In the genomic region with DNA sequence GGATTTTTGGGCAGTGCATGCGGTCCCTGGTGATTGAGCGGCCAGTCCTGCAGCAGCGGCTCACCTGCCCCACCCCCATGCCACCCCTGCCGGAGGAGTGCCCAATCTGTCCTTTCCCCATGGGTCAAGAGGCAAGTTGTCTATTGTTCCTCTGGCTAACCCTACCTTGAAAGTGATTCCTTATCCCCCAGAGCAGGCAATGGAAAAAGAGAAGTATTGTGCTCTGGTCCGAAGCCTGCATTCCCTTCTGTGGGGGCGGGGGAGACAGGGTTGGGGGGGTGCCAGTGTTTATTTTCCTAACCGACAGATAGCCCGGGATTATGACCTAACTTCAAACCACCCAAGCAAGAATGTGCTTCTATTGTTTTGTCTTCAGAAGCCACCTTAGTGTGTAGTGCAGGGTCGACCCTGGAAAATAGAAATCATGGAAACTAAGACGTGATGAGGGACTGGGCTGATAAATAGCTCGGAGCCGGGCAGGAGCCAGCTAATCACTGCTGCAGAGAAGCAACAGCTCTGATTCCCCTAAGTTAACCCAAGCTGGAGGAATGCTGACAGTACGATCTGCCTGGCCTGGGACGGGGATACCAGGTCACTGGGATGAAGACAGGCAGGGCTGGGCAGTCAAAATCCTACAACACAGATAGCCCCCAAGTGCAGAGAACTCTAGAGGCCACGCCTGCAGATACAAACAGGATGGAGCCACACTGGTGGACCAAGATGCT, we compare ENCODE assay signal across 21 cellular contexts. TPM values are rescaled to one million over a fixed set of nuclear protein-coding genes. Genes with fewer than 3 reads are reported as not detected.
DNase-seq lines count a peak whose midpoint lies in the region; ATAC-seq, FAIRE-seq and TF ChIP-seq lines count a peak whose summit lies in the region.
"Had no signal": no experiment of that assay in that cellular context is flagged by ENCODE, and none has a peak within 500 bp of the region (broad histone marks: within the 10 kb centered on the region; RNA-seq: fewer than 3 reads in every experiment).

No MANE protein-coding gene starts in this region.

- H3K27ac ChIP-seq in breast epithelium (peak overlapping the region in 1 of 2 donors; percentile 30), transverse colon (no peak overlapping the region)
- H3K27ac ChIP-seq: 22Rv1, C4-2B, gastroesophageal sphincter, KMS-11, spleen had no signal

- H3K4me3 Mint-ChIP-seq in MCF 10A (ENCODE audit: unreplicated experiment) (no peak overlapping the region), endothelial cell (ENCODE audit: unreplicated experiment) (no peak overlapping the region)
- H3K4me3 Mint-ChIP-seq in activated T-cell treated with anti-CD3 and anti-CD28 coated beads, Interleukin-2, amount 50 U/mL, for 24 hours = no peak overlapping the region
- H3K4me3 Mint-ChIP-seq: activated T-helper 17 cell treated with anti-CD3 and anti-CD28 coated beads, Interleukin-2, amount 50 U/mL, for 72 hours; type B pancreatic cell had no signal

- peaks cover 27% of the 10 kb centered on the region for H3K27me3 Mint-ChIP-seq in MCF 10A (ENCODE audit: insufficient read depth, unreplicated experiment)
- peaks cover 6% of the 10 kb centered on the region for H3K27me3 Mint-ChIP-seq in endothelial cell (ENCODE audit: unreplicated experiment)
- H3K27me3 Mint-ChIP-seq in activated T-cell treated with anti-CD3 and anti-CD28 coated beads, Interleukin-2, amount 50 U/mL, for 24 hours = peaks cover 63% of the 10 kb centered on the region

- intact Hi-C loops in breast epithelium (cut with DNase I; ENCODE audit: low total_unique reads) (no loop called here), MCF 10A (cut with micrococcal nuclease) (no loop called here), Right ventricle myocardium superior (cut with DNase I) (no loop called here), transverse colon (cut with DNase I; ENCODE audit: low total_unique reads) (no loop called here)

- H3K4me1 Mint-ChIP-seq in MCF 10A (ENCODE audit: insufficient read depth, unreplicated experiment) (peaks cover 6% of the 10 kb centered on the region), endothelial cell (ENCODE audit: unreplicated experiment) (peaks cover 14% of the 10 kb centered on the region)
- no peaks in the 10 kb centered on the region for H3K4me1 Mint-ChIP-seq in activated T-cell treated with anti-CD3 and anti-CD28 coated beads, Interleukin-2, amount 50 U/mL, for 24 hours (ENCODE audit: low read depth)
- H3K4me1 Mint-ChIP-seq: activated T-helper 17 cell treated with anti-CD3 and anti-CD28 coated beads, Interleukin-2, amount 50 U/mL, for 72 hours had no signal

- H3K4me1 ChIP-seq in breast epithelium (no peaks in the 10 kb centered on the region), transverse colon (no peaks in the 10 kb centered on the region)
- H3K4me1 ChIP-seq: gastroesophageal sphincter had no signal

- H3K9me3 ChIP-seq in breast epithelium (no peaks in the 10 kb centered on the region), transverse colon (no peaks in the 10 kb centered on the region)
- H3K9me3 ChIP-seq: gastroesophageal sphincter, mucosa of descending colon, spleen had no signal

- TF ChIP-seq CTCF in breast epithelium (IDR thresholded peaks at IDR 0.05) (no peak), MCF 10A (IDR thresholded peaks at IDR 0.05; ENCODE audit: unreplicated experiment) (no peak), endothelial cell (IDR thresholded peaks at IDR 0.05; ENCODE audit: unreplicated experiment) (no peak), transverse colon (IDR thresholded peaks at IDR 0.05) (no peak)

- H3K36me3 ChIP-seq in breast epithelium = no peaks in the 10 kb centered on the region
- no peaks in the 10 kb centered on the region for H3K36me3 ChIP-seq in transverse colon
- H3K36me3 ChIP-seq: gastroesophageal sphincter, spleen had no signal

- 0 to 27% methylated on average over 1 to 15 of the region's 15 CpGs for WGBS in transverse colon (ENCODE audit: low coverage in 1 of 2), 2 donors

- H3K4me3 ChIP-seq in breast epithelium (peak overlapping the region in 2 of 3 donors; percentile 20 to 43), transverse colon (no peak overlapping the region)
- H3K4me3 ChIP-seq: gastroesophageal sphincter, mucosa of descending colon, spleen had no signal

- TF ChIP-seq POLR2A in breast epithelium (IDR thresholded peaks at IDR 0.05) (no peak), transverse colon (IDR thresholded peaks at IDR 0.05) (no peak)

- CTCF ChIA-PET in MCF 10A (lab: Yijun Ruan, JAX) = interaction anchor here (0.6 to 1.6 kb wide), 6 partner anchors 12 to 224 kb away, joined by 3 to 9 read pairs (median 4); no protein-coding TSS in a partner anchor

- no peaks in the 10 kb centered on the region for H3K36me3 Mint-ChIP-seq in MCF 10A (ENCODE audit: insufficient read depth, unreplicated experiment)
- no peaks in the 10 kb centered on the region for H3K36me3 Mint-ChIP-seq in endothelial cell (ENCODE audit: low read depth, unreplicated experiment)
- H3K36me3 Mint-ChIP-seq in activated T-cell treated with anti-CD3 and anti-CD28 coated beads, Interleukin-2, amount 50 U/mL, for 24 hours (ENCODE audit: low read depth) = no peaks in the 10 kb centered on the region
- H3K36me3 Mint-ChIP-seq: type B pancreatic cell had no signal

- H3K27me3 ChIP-seq in breast epithelium (no peaks in the 10 kb centered on the region), transverse colon (peaks cover 44% of the 10 kb centered on the region)

- H3K9me3 Mint-ChIP-seq in MCF 10A (ENCODE audit: unreplicated experiment) (no peaks in the 10 kb centered on the region), endothelial cell (ENCODE audit: unreplicated experiment) (no peaks in the 10 kb centered on the region)
- no peaks in the 10 kb centered on the region for H3K9me3 Mint-ChIP-seq in activated T-cell treated with anti-CD3 and anti-CD28 coated beads, Interleukin-2, amount 50 U/mL, for 24 hours
- H3K9me3 Mint-ChIP-seq: activated T-helper 17 cell treated with anti-CD3 and anti-CD28 coated beads, Interleukin-2, amount 50 U/mL, for 72 hours; type B pancreatic cell had no signal

- no peak for DNase-seq in breast epithelium (ENCODE audit: low spot score in 2 of 2)
- DNase-seq in MCF 10A (ENCODE audit: unreplicated experiment) = no peak
- no peak for DNase-seq in Right ventricle myocardium superior
- peak; percentile 42 for DNase-seq in mucosa of gallbladder (ENCODE audit: low spot score)
- DNase-seq in urothelium cell line (ENCODE audit: low spot score) = peak; percentile 72
- no peak for DNase-seq in endothelial cell (ENCODE audit: low spot score)
- no peak for DNase-seq in transverse colon
- no peak for DNase-seq in activated T-cell treated with anti-CD3 and anti-CD28 coated beads, Interleukin-2, amount 50 U/mL, for 24 hours
- DNase-seq: DND-41, mucosa of descending colon, NCI-H1092 treated with DMSO at 0.1 percent for 48 hours, NCI-H2171 treated with DMSO at 0.1 percent for 48 hours had no signal

- FAIRE-seq in urothelium cell line (lab: Jason Lieb, UNC) = no peak
- FAIRE-seq: islet of Langerhans had no signal

- in situ Hi-C loops in transverse colon (cut with MboI; ENCODE audit: low pct_ligation_motif_present in 1 of 4, low pct_unique_long_range_greater_than_20kb in 1 of 4, low sequenced_read_pairs in 3 of 4) = loop anchor here in 1 of 4 donors (10.0 kb wide), 1 partner anchor 352 kb away; no protein-coding TSS in a partner anchor

- POLR2A ChIA-PET in MCF 10A (lab: Yijun Ruan, JAX) = interaction anchor here (0.6 kb wide), 1 partner anchor 79 kb away, joined by 3 read pairs; no protein-coding TSS in a partner anchor

- BruUV-seq in MCF 10A (replicated peaks; lab: Mats Ljungman, UMichigan) = no TSS peak

- no peak overlapping the region for H3K27ac Mint-ChIP-seq in MCF 10A (ENCODE audit: low read depth, unreplicated experiment)
- no peak overlapping the region for H3K27ac Mint-ChIP-seq in endothelial cell (ENCODE audit: unreplicated experiment)
- no peak overlapping the region for H3K27ac Mint-ChIP-seq in activated T-cell treated with anti-CD3 and anti-CD28 coated beads, Interleukin-2, amount 50 U/mL, for 24 hours
- H3K27ac Mint-ChIP-seq: activated T-helper 17 cell treated with anti-CD3 and anti-CD28 coated beads, Interleukin-2, amount 50 U/mL, for 72 hours; type B pancreatic cell had no signal

- peak; percentile 48 for ATAC-seq in Right ventricle myocardium superior (ENCODE audit: poor library complexity)
- ATAC-seq: activated T-helper 17 cell treated with anti-CD3 and anti-CD28 coated beads, Interleukin-2, amount 50 U/mL, for 72 hours; gastroesophageal sphincter; mucosa of descending colon; Panc1 had no signal

- no peak for TF ChIP-seq EP300 in transverse colon (IDR thresholded peaks at IDR 0.05; ENCODE audit: low read depth)

RNA-seq across cellular contexts. Expression of gene ATXN10, which starts 38.7 kb away (rescaled TPM):
- total RNA-seq in breast epithelium = 100 to 1,000 TPM in 2 of 3 donors, 10 to 100 TPM in 1; 78.6 to 145 (median 138) TPM
- total RNA-seq in MCF 10A (2022) = 149 and 193 TPM in 2 replicates
- total RNA-seq in Right ventricle myocardium superior = 119 TPM
- total RNA-seq in mucosa of gallbladder = 135 TPM
- 152 TPM for total RNA-seq in endothelial cell (ENCODE audit: unreplicated experiment)
- total RNA-seq in transverse colon = 10 to 100 TPM; 27.3 to 88.3 (median 47.8) TPM

Comparison
In these comparisons a context has a peak if more than half of its experiments do, and no peak if none do; other contexts are left out.
1. DNase-seq: peak in mucosa of gallbladder (single experiment) and urothelium cell line (single experiment); none in breast epithelium (0 of 2), MCF 10A (single experiment), Right ventricle myocardium superior (single experiment), endothelial cell (single experiment), transverse colon (single experiment) and activated T-cell treated with anti-CD3 and anti-CD28 coated beads, Interleukin-2, amount 50 U/mL, for 24 hours (single experiment).
2. H3K4me3 ChIP-seq: peak in breast epithelium (2 of 3); none in transverse colon (0 of 4).